In the genomic region with DNA sequence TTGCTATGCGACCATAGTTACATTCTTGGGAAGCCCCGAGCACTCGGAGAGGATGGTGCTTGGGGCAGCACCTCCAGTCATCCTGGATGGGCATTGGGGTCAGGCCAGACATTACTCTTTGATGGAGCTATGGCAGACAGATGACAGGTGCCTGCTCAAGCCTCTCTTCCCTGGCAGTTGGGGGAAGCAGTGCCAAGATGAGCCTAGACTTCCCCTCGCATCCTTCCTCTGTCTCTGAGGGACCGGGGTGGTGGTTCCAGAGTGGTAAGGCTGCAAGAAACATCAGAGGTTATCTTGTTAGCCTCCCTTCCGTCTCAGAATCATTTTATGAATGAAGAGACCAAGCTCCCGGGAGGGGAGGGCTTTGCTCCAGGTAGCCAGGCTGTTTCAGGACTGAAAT, we compare ENCODE assay signal across 23 cellular contexts. TPM values are rescaled to one million over a fixed set of nuclear protein-coding genes. Genes with fewer than 3 reads are reported as not detected.
"Had no signal": no experiment of that assay in that cellular context is flagged by ENCODE, and none has a peak within 500 bp of the region (broad histone marks: within the 10 kb centered on the region; RNA-seq: fewer than 3 reads in every experiment).

No MANE protein-coding gene starts in this region.

- H3K27ac ChIP-seq: colonic mucosa, lower lobe of right lung, pancreas, prostate gland, suprapubic skin, thyroid gland, upper lobe of right lung, vagina had no signal

- DNase-seq: cerebellar nuclear complex; colonic mucosa; dermis blood vessel endothelial cell; effector CD4-positive, alpha-beta T cell; hypothalamus; lower lobe of right lung; midbrain; naive B cell; occipital lobe; pancreas; retina; small intestine; stimulated activated CD4-positive, alpha-beta T cell treated with anti-CD3 and anti-CD28 coated beads, Interleukin-2, amount 100 ng/mL, for 48 hours; stimulated activated naive CD8-positive, alpha-beta T cell treated with anti-CD3 and anti-CD28 coated beads, Interleukin-15, Interleukin-2, amounts not matched to agents 100 U/mL and 50 U/mL, for 24 hours; thyroid gland; upper lobe of right lung had no signal

- H3K27ac Mint-ChIP-seq: memory B cell, nephron had no signal

- H3K9me3 ChIP-seq: colonic mucosa, heart left ventricle, lower lobe of right lung, pancreas, prostate gland, suprapubic skin, thyroid gland, upper lobe of right lung, vagina had no signal

- H3K4me1 Mint-ChIP-seq: memory B cell had no signal

- ATAC-seq: lower lobe of right lung; pancreas; stimulated activated naive CD8-positive, alpha-beta T cell treated with anti-CD3 and anti-CD28 coated beads, Interleukin-15, Interleukin-2, amounts not matched to agents 100 U/mL and 50 U/mL, for 24 hours; upper lobe of right lung had no signal

- H3K4me3 Mint-ChIP-seq: memory B cell had no signal

- H3K4me1 ChIP-seq: colonic mucosa had no signal

- H3K4me3 ChIP-seq: colonic mucosa, heart left ventricle, lower lobe of right lung, pancreas, prostate gland, suprapubic skin, thyroid gland, upper lobe of right lung, vagina had no signal

- H3K27me3 ChIP-seq: thyroid gland, vagina had no signal

- H3K36me3 ChIP-seq: colonic mucosa, heart left ventricle, lower lobe of right lung, pancreas, prostate gland, suprapubic skin, thyroid gland, upper lobe of right lung, vagina had no signal

- H3K36me3 Mint-ChIP-seq: naive B cell had no signal

RNA-seq across cellular contexts. Expression of gene HMCN2, which starts 2.8 kb away (rescaled TPM):
- total RNA-seq: occipital lobe had no signal
- polyA plus RNA-seq: fibroblast of lung had no signal
